8 cellular contexts compared by ENCODE assay signal in the genomic region with DNA sequence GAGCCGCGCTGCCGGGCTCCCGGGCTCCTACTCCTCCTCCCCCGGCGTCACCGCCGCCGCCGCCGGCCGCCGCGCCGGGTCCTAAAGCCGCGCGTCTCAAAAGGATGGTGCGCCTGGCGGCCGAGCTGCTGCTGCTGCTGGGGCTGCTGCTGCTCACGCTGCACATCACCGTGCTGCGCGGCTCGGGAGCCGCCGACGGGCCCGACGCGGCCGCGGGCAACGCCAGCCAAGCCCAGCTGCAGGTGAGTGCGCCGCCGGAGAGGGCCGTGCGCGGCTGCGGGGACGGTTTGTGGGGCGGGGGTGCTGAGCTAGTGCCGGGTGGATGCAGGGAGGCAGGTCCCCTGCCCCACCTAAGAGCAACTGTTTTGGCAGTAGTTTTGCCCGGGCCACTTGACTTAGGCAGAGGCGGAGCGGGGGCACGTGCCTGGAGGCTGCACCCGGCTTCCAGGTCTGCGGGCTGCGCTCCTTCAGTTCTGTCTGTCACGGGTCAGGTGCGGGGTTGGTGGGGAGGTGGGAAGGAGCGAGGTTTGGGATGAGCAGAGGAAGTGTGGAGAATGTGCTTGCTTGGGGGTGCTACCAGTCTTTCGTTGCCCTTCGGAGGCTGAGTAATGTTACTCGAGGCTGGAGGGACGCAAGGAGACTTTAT. TPM values are rescaled to one million over a fixed set of nuclear protein-coding genes. Genes with fewer than 3 reads are reported as not detected.
DNase-seq lines count a peak whose midpoint lies in the region; ATAC-seq, FAIRE-seq and TF ChIP-seq lines count a peak whose summit lies in the region.

No MANE protein-coding gene starts in this region.

- BruUV-seq in GM12878 (replicated peaks; lab: Mats Ljungman, UMichigan): no TSS peak

- TF ChIP-seq EP300 in Ishikawa (IDR thresholded peaks at IDR 0.05; ENCODE audit: borderline replicate concordance) (no peak), GM12878 (IDR thresholded peaks at IDR 0.05; ENCODE audit: borderline replicate concordance in 1 of 2, control insufficient read depth in 1 of 2, low read depth in 2 of 2, low read length in 2 of 2) (no peak)

- no peak for TF ChIP-seq RAD21 in Ishikawa (IDR thresholded peaks at IDR 0.05; ENCODE audit: low read depth)
- TF ChIP-seq RAD21 in GM12878 (IDR thresholded peaks at IDR 0.05; ENCODE audit: insufficient read depth, low read depth, low read length): no peak

- peak overlapping the region; percentile 43 for H3K27ac ChIP-seq in DND-41 (ENCODE audit: low read length)
- H3K27ac ChIP-seq in GM12878 (ENCODE audit: control insufficient read depth, insufficient read depth): no peak overlapping the region
- no peak overlapping the region for H3K27ac ChIP-seq in skeletal muscle tissue (ENCODE audit: low read depth, low read length)

- H3K4me2 ChIP-seq in DND-41 (ENCODE audit: insufficient read depth, low read length): peak overlapping the region; percentile 89
- H3K4me2 ChIP-seq in GM12878 (ENCODE audit: control insufficient read depth, insufficient read depth): peak overlapping the region; percentile 48

- H3K4me3 ChIP-seq in DND-41 (ENCODE audit: low read depth in 1 of 2, low read length in 2 of 2) (peak overlapping the region; percentile 33 to 69; a peak in 3 of 4 replicates), GM12878 (no peak overlapping the region; the same call in 1 of the 2 replicates), iPS-18c (ENCODE audit: insufficient read depth, low read depth, low read length) (peak overlapping the region; percentile 76), skeletal muscle tissue (ENCODE audit: low read length in 3 of 3) (peak overlapping the region; percentile 54 to 63 (median 55))

- POLR2A ChIA-PET in GM12878 (lab: Charles Lee): no interaction called here

- H3K9ac ChIP-seq in DND-41 (ENCODE audit: low read depth, low read length): peak overlapping the region; percentile 67
- no peak overlapping the region for H3K9ac ChIP-seq in GM12878 (ENCODE audit: control insufficient read depth, insufficient read depth, low read length)
- H3K9ac ChIP-seq in skeletal muscle tissue (ENCODE audit: low read depth in 1 of 3, low read length in 3 of 3): peak overlapping the region in 1 of 3 donors; percentile 50

- ATAC-seq in DND-41 (ENCODE audit: insufficient read depth, low read depth): peak; percentile 83
- ATAC-seq in GM21529 (IDR thresholded peaks at IDR 0.05; ENCODE audit: unreplicated experiment): peak; percentile 83
- peak; percentile 90 for ATAC-seq in GM12878

- intact Hi-C loops in GM12878 (cut with micrococcal nuclease; ENCODE audit: unreplicated experiment): no loop called here

- H3K79me2 ChIP-seq in DND-41 (ENCODE audit: insufficient read depth, low read length): peaks cover 17% of the 10 kb centered on the region
- no peaks in the 10 kb centered on the region for H3K79me2 ChIP-seq in GM12878 (ENCODE audit: control insufficient read depth, insufficient read depth, low read length)

- DNase-seq in DND-41 (peak; percentile 79), T-helper 2 cell (peak; percentile 13 to 74 (median 52)), GM12878 (ENCODE audit: low read depth, low spot score) (no peak), NCI-H187 (lab: John Stamatoyannopoulos, UW) (no peak)

- 19% methylated on average over 43 of the region's 59 CpGs for WGBS in GM12878 (ENCODE audit: insufficient coverage, insufficient replicate concordance, low lambda C conversion rate, missing lambda C conversion rate)

- TF ChIP-seq CTCF in DND-41 (IDR thresholded peaks at IDR 0.05; ENCODE audit: borderline replicate concordance, extremely low read depth, low read length, poor library complexity, severe bottlenecking) (peak; percentile 23), GM12878 (IDR thresholded peaks at IDR 0.05 in 2 of 3, conservative IDR thresholded peaks at IDR 0.05 in 1 of 3; ENCODE audit: control insufficient read depth in 2 of 3, extremely low read depth in 1 of 3, insufficient read depth in 1 of 3, low read depth in 3 of 3, low read length in 3 of 3) (no peak)

- RAD21 ChIA-PET in GM12878 (lab: Charles Lee; ENCODE audit: unreplicated experiment): no interaction called here

- H3K27me3 ChIP-seq in DND-41 (ENCODE audit: insufficient read depth, low read length, poor library complexity): no peaks in the 10 kb centered on the region
- H3K27me3 ChIP-seq in GM12878 (replicated peaks in 1 of 2; ENCODE audit: control insufficient read depth in 2 of 2, insufficient read depth in 2 of 2, low read length in 1 of 2): peaks cover 9 to 30% of the 10 kb centered on the region in 2 experiments
- peaks cover 24 to 29% (median 25%) of the 10 kb centered on the region in 3 donors for H3K27me3 ChIP-seq in skeletal muscle tissue (ENCODE audit: control insufficient read depth in 3 of 3, insufficient read depth in 3 of 3, low read length in 3 of 3)

- SMC1A ChIA-PET in GM12878 (lab: Charles Lee; ENCODE audit: uncharacterized antibody, unreplicated experiment): no interaction called here

- H4K20me1 ChIP-seq in DND-41 (ENCODE audit: insufficient read depth, low read length) (no peaks in the 10 kb centered on the region), GM12878 (ENCODE audit: control insufficient read depth, insufficient read depth) (no peaks in the 10 kb centered on the region)

- H3K36me3 ChIP-seq in DND-41 (ENCODE audit: insufficient read depth, low read length) (no peaks in the 10 kb centered on the region; the same call in 1 of the 2 replicates), GM12878 (ENCODE audit: control insufficient read depth in 2 of 2, insufficient read depth in 2 of 2, low read length in 1 of 2) (no peaks in the 10 kb centered on the region), skeletal muscle tissue (ENCODE audit: control insufficient read depth in 3 of 3, insufficient read depth in 3 of 3, low read length in 3 of 3) (no peaks in the 10 kb centered on the region)

- in situ Hi-C loops in GM12878 (cut with MboI): no loop called here

- H2AFZ ChIP-seq in DND-41 (ENCODE audit: low read depth, low read length) (peak overlapping the region; percentile 70), GM12878 (ENCODE audit: control insufficient read depth, low read depth, low read length) (no peak overlapping the region; the same call in 1 of the 2 replicates)

- no peak for FAIRE-seq in GM12878 (lab: Jason Lieb, UNC)

- CTCF ChIA-PET in GM12878 (lab: Yijun Ruan, JAX): no interaction called here

- TF ChIP-seq POLR2A in GM12878 (IDR thresholded peaks at IDR 0.05; ENCODE audit: low read depth, low read length): no peak

- peaks cover 35% of the 10 kb centered on the region for H3K4me1 ChIP-seq in DND-41 (ENCODE audit: insufficient read depth, low read length)
- H3K4me1 ChIP-seq in GM12878 (ENCODE audit: control insufficient read depth, insufficient read depth, low read length): peaks cover 4% of the 10 kb centered on the region; the same call in 1 of the 2 replicates
- peaks cover 12 to 13% (median 13%) of the 10 kb centered on the region in 3 donors for H3K4me1 ChIP-seq in skeletal muscle tissue (ENCODE audit: control insufficient read depth in 3 of 3, insufficient read depth in 3 of 3, low read length in 3 of 3)

- H3K9me3 ChIP-seq in DND-41 (ENCODE audit: insufficient read depth, low read length, severe bottlenecking) (no peaks in the 10 kb centered on the region), GM12878 (replicated peaks; ENCODE audit: control insufficient read depth, insufficient read depth, low read length) (no peaks in the 10 kb centered on the region; the same call in 2 of the 3 replicates), iPS-18c (ENCODE audit: control insufficient read depth, insufficient read depth, low read length) (peaks cover 2% of the 10 kb centered on the region), skeletal muscle tissue (ENCODE audit: control insufficient read depth in 3 of 3, low read length in 3 of 3) (peaks cover 0 to 2% (median 0%) of the 10 kb centered on the region in 3 donors)

TF ChIP-seq in Ishikawa, 13 proteins besides CTCF, POLR2A, EP300 and RAD21:
- TF ChIP-seq, protein P1, sequence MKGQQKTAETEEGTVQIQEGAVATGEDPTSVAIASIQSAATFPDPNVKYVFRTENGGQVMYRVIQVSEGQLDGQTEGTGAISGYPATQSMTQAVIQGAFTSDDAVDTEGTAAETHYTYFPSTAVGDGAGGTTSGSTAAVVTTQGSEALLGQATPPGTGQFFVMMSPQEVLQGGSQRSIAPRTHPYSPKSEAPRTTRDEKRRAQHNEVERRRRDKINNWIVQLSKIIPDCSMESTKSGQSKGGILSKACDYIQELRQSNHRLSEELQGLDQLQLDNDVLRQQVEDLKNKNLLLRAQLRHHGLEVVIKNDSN (IDR thresholded peaks at IDR 0.05): 0 out of 2 replicates have a peak, but pooled peaks have one; percentile 16
- TF ChIP-seq YY1 (IDR thresholded peaks at IDR 0.05; ENCODE audit: low read depth): no peak

TF ChIP-seq in GM12878, 131 proteins besides CTCF, POLR2A, EP300 and RAD21 (continues in another document):
- TF ChIP-seq SMARCA5 (IDR thresholded peaks at IDR 0.05): peak; percentile 57; the same call in 1 of the 2 replicates
- TF ChIP-seq EGR1 (IDR thresholded peaks at IDR 0.05; ENCODE audit: borderline replicate concordance in 1 of 2, low read depth in 2 of 2, low read length in 2 of 2): peak in 1 of 2 experiments; percentile 47; a peak in 1 of 3 replicates
- peak; percentile 30; the same call in 1 of the 2 replicates for TF ChIP-seq IKZF1 (conservative IDR thresholded peaks at IDR 0.05)
- TF ChIP-seq BHLHE40 (IDR thresholded peaks at IDR 0.05; ENCODE audit: borderline replicate concordance in 1 of 2, low read depth in 2 of 2, low read length in 1 of 2): peak in 1 of 2 experiments; percentile 30; a peak in 1 of 4 replicates
- TF ChIP-seq YBX1 (IDR thresholded peaks at IDR 0.05): no peak
- no peak for TF ChIP-seq CREB1 (IDR thresholded peaks at IDR 0.05; ENCODE audit: low read depth)
- TF ChIP-seq SUZ12 (IDR thresholded peaks at IDR 0.05; ENCODE audit: unreplicated experiment): peak; percentile 68

RNA-seq across cellular contexts. Expression of a gene that starts 0.7 kb away (rescaled TPM):
- not detected in 2 replicates for total RNA-seq in GM12878 (2013; cell fraction: nucleolus; rRNA removed)
- not detected in 2 replicates for total RNA-seq in GM12878 (2014; rRNA removed)
- total RNA-seq in GM12878 (2014; rRNA removed; fragmentation: Illumina TruSeq; extraction: Trizol): not detected in 2 replicates
- total RNA-seq in GM12878 (2021): not detected in 2 replicates
- polyA plus RNA-seq in GM12878 (2011; ENCODE audit: low read depth): not detected
- polyA plus RNA-seq in GM12878 (2011; rRNA removed): 0.03 TPM in 1 of 2 replicates, not detected in the other
- polyA plus RNA-seq in GM12878 (2011; cell fraction: cytosol; rRNA removed): 0.05 and 0.06 TPM in 2 replicates
- 0.04 TPM in 1 of 2 replicates, not detected in the other for polyA plus RNA-seq in GM12878 (2011; cell fraction: nucleus; rRNA removed)
- not detected in 2 replicates for polyA plus RNA-seq in GM12878 (2012)
- polyA plus RNA-seq in GM12878 (2014; fragmentation: Illumina TruSeq; extraction: Trizol): 0.01 TPM in 1 of 2 replicates, not detected in the other
- not detected for polyA plus RNA-seq in GM12878 (2014; fragmentation: Nextera tagmentation; extraction: Ambion mirVana)
- not detected in 2 replicates for polyA plus RNA-seq in GM12878 (2014; rRNA removed)
- not detected for polyA plus RNA-seq in GM12878 (2016; fragmentation: Nextera tagmentation; extraction: Ambion mirVana)
- polyA minus RNA-seq in GM12878 (2011; rRNA and poly(A)+ RNA removed): not detected in 2 replicates
- polyA minus RNA-seq in GM12878 (2011; cell fraction: cytosol; rRNA and poly(A)+ RNA removed): not detected in 2 replicates
- polyA minus RNA-seq in GM12878 (2011; cell fraction: nucleus; rRNA and poly(A)+ RNA removed): 0.19 TPM in 1 of 2 replicates, not detected in the other
- 1.0 TPM for total RNA-seq in skeletal muscle tissue

Comparison
In these comparisons a context has a peak if more than half of its experiments do, and no peak if none do; other contexts are left out.
1. DNase-seq: peak in DND-41 (single experiment) and T-helper 2 cell (5 of 5); none in GM12878 (single experiment) and NCI-H187 (0 of 2).
2. Peak in every context shown above with its lines, with median percentiles within 50 percentile points of each other: ATAC-seq.